Comparison of ENCODE assay signal across 1 cellular context in genomic region chr1:228095938-228096337, GRCh38.
TF ChIP-seq lines count a peak whose summit lies in the region.

No MANE protein-coding gene starts in this region.

TF ChIP-seq in HepG2, 621 proteins besides CTCF, POLR2A, EP300 and RAD21:
- no peak for TF ChIP-seq JUND (CRISPR knock-in tag; IDR thresholded peaks at IDR 0.05)
- no peak for TF ChIP-seq HBP1 (CRISPR knock-in tag; IDR thresholded peaks at IDR 0.05; ENCODE audit: low read depth)
- TF ChIP-seq GTF2F1 (IDR thresholded peaks at IDR 0.05; ENCODE audit: low read length) = no peak
- TF ChIP-seq ARNT (IDR thresholded peaks at IDR 0.05) = no peak
- TF ChIP-seq SKI (IDR thresholded peaks at IDR 0.05; ENCODE audit: partially characterized antibody) = no peak
- no peak for TF ChIP-seq TFE3 (CRISPR knock-in tag; IDR thresholded peaks at IDR 0.05)
- no peak for TF ChIP-seq PLRG1 (conservative IDR thresholded peaks at IDR 0.05)
- TF ChIP-seq TBL1XR1 (IDR thresholded peaks at IDR 0.05; ENCODE audit: borderline replicate concordance, low read length, partially characterized antibody) = no peak
- no peak for TF ChIP-seq ZFP36L1 (CRISPR knock-in tag; IDR thresholded peaks at IDR 0.05)
- TF ChIP-seq ZNF496 (CRISPR knock-in tag; IDR thresholded peaks at IDR 0.05; ENCODE audit: insufficient replicate concordance) = no peak
- no peak for TF ChIP-seq POLR2G (IDR thresholded peaks at IDR 0.05; ENCODE audit: low read depth, low read length)
- TF ChIP-seq RARA (CRISPR knock-in tag; IDR thresholded peaks at IDR 0.05) = no peak
- TF ChIP-seq TOPORS (CRISPR knock-in tag; IDR thresholded peaks at IDR 0.05) = no peak
- no peak for TF ChIP-seq MXD3 (CRISPR knock-in tag; IDR thresholded peaks at IDR 0.05)
- no peak for TF ChIP-seq SMAD1 (CRISPR knock-in tag; IDR thresholded peaks at IDR 0.05; ENCODE audit: borderline replicate concordance, low read depth)
- TF ChIP-seq YEATS4 (CRISPR knock-in tag; IDR thresholded peaks at IDR 0.05; ENCODE audit: borderline replicate concordance) = no peak
- no peak for TF ChIP-seq SP4 (CRISPR knock-in tag; IDR thresholded peaks at IDR 0.05)
- no peak for TF ChIP-seq ATF6 (CRISPR knock-in tag; conservative IDR thresholded peaks at IDR 0.05)
- no peak for TF ChIP-seq FOXA1 (IDR thresholded peaks at IDR 0.05)
- no peak for TF ChIP-seq FOXA1 (CRISPR knock-in tag; IDR thresholded peaks at IDR 0.05)
- no peak for TF ChIP-seq ZNF329 (CRISPR knock-in tag; IDR thresholded peaks at IDR 0.05; ENCODE audit: low read depth)
